8 cellular contexts compared by ENCODE assay signal in genomic region chr18:64810354-64810753, GRCh38.
"Had no signal": no experiment of that assay in that cellular context is flagged by ENCODE, and none has a peak within 500 bp of the region (broad histone marks: within the 10 kb centered on the region; RNA-seq: fewer than 3 reads in every experiment).

No MANE protein-coding gene starts in this region.

- H3K36me3 ChIP-seq: HAP-1 had no signal

- ATAC-seq: HCT116 had no signal

- H3K27ac ChIP-seq: GM23248 had no signal

- H2AFZ ChIP-seq: GM23248 had no signal

- H3K27ac Mint-ChIP-seq: H9, HFFc6 had no signal

- H3K4me3 ChIP-seq: GM23248, HAP-1 had no signal

- H3K4me3 Mint-ChIP-seq: H9, HFFc6 had no signal

- H3K9me3 ChIP-seq: HAP-1 had no signal

- DNase-seq: GM23248, GOT3, H7, H9, HCEC 1CT, HFFc6 had no signal

- H3K9me3 Mint-ChIP-seq: H9 had no signal
